ENCODE assay signal across 14 cellular contexts in genomic region chr18:12041561-12041960, GRCh38. TPM values are rescaled to one million over a fixed set of nuclear protein-coding genes. Genes with fewer than 3 reads are reported as not detected.
A peak's percentile ranks its signal among the peaks of the same experiment; 100 is the strongest.
DNase-seq lines count a peak whose midpoint lies in the region; ATAC-seq and TF ChIP-seq lines count a peak whose summit lies in the region.
"Had no signal": no experiment of that assay in that cellular context is flagged by ENCODE, and none has a peak within 500 bp of the region (broad histone marks: within the 10 kb centered on the region; RNA-seq: fewer than 3 reads in every experiment).

No MANE protein-coding gene starts in this region.

- no peak for TF ChIP-seq POLR2A in IMR-90 (IDR thresholded peaks at IDR 0.05; ENCODE audit: low read depth, low read length)

- no peak overlapping the region for H3K23ac ChIP-seq in IMR-90 (ENCODE audit: low read depth, low read length)

- H2BK20ac ChIP-seq in IMR-90 (ENCODE audit: low read depth, low read length): no peak overlapping the region

- peaks cover 6% of the 10 kb centered on the region; the same call in 1 of the 2 replicates for H3K4me1 ChIP-seq in IMR-90 (ENCODE audit: control insufficient read depth, insufficient read depth, low read length)
- H3K4me1 ChIP-seq: uterus had no signal

- no peak overlapping the region for H3K14ac ChIP-seq in IMR-90 (replicated peaks; ENCODE audit: low read depth, low read length)

- H3K4me3 ChIP-seq in IMR-90 (ENCODE audit: insufficient read depth, low read depth, low read length): no peak overlapping the region
- H3K4me3 ChIP-seq: BLaER1, uterus had no signal

- H2AFZ ChIP-seq in IMR-90 (replicated peaks; ENCODE audit: low read length, poor library complexity): no peak overlapping the region

- 0 out of 2 replicates have a peak, but pooled peaks cover 3% of the 10 kb centered on the region for H3K9me1 ChIP-seq in IMR-90 (ENCODE audit: insufficient read depth, low read length)

- H2AK5ac ChIP-seq in IMR-90 (ENCODE audit: low read depth, low read length): no peak overlapping the region

- no peak overlapping the region for H3K4me2 ChIP-seq in IMR-90 (ENCODE audit: low read depth, low read length)
- H3K4me2 ChIP-seq: BLaER1 had no signal

- no peak overlapping the region for H2BK15ac ChIP-seq in IMR-90 (ENCODE audit: low read depth, low read length)

- in situ Hi-C loops in IMR-90 (cut with MboI; ENCODE audit: low sequenced_read_pairs): loop anchor here (5.0 kb wide), 2 partner anchors 99 to 309 kb away; no protein-coding TSS in a partner anchor

- no peak overlapping the region; the same call in 1 of the 2 replicates for H3K27ac ChIP-seq in IMR-90 (ENCODE audit: insufficient read depth, low read length)
- no peak overlapping the region for H3K27ac ChIP-seq in CD4-positive, alpha-beta T cell (ENCODE audit: low read depth, low read length)
- H3K27ac ChIP-seq: BLaER1, uterus had no signal

- TF ChIP-seq RAD21 in IMR-90 (IDR thresholded peaks at IDR 0.05; ENCODE audit: low read length): no peak

- no peaks in the 10 kb centered on the region for H3K27me3 ChIP-seq in IMR-90 (ENCODE audit: control insufficient read depth, insufficient read depth, low read length)
- peaks cover 12% of the 10 kb centered on the region for H3K27me3 ChIP-seq in CD4-positive, alpha-beta T cell (ENCODE audit: control insufficient read depth, insufficient read depth, low read length)
- H3K27me3 ChIP-seq: uterus had no signal

- no peak for DNase-seq in activated CD8-positive, alpha-beta memory T cell treated with anti-CD3 and anti-CD28 coated beads, Interleukin-2, amount 10 ng/mL, durations not matched to agents 7 days and 5 days
- no peak for DNase-seq in activated CD8-positive, alpha-beta memory T cell treated with anti-CD3 and anti-CD28 coated beads for 24 hours
- peak; percentile 93 for DNase-seq in IMR-90
- DNase-seq in chondrocyte (ENCODE audit: low spot score): no peak
- DNase-seq in smooth muscle cell of the brain vasculature (ENCODE audit: low read depth, low spot score): peak; percentile 37
- no peak for DNase-seq in HuH-7 (ENCODE audit: low spot score)
- DNase-seq in CD4-positive, alpha-beta T cell: no peak
- no peak for DNase-seq in NCI-H2196 (lab: John Stamatoyannopoulos, UW; ENCODE audit: unreplicated experiment)
- DNase-seq: H9; NCI-H69; stimulated activated CD4-positive, alpha-beta T cell treated with anti-CD3 and anti-CD28 coated beads, Interleukin-2, amount 100 ng/mL, for 48 hours; uterus had no signal

- no peaks in the 10 kb centered on the region for H3K36me3 ChIP-seq in IMR-90 (ENCODE audit: control insufficient read depth, insufficient read depth, low read length)
- H3K36me3 ChIP-seq: BLaER1, uterus had no signal

- POLR2A ChIA-PET in IMR-90 (lab: Charles Lee; ENCODE audit: unreplicated experiment): no interaction called here
- POLR2A ChIA-PET in CD4-positive, alpha-beta T cell (lab: Charles Lee): no interaction called here

- H2AK9ac ChIP-seq in IMR-90 (replicated peaks; ENCODE audit: low read depth, low read length, poor library complexity): no peak overlapping the region

- WGBS in IMR-90 (ENCODE audit: extremely low coverage in 2 of 2, insufficient read length in 1 of 2), 2 experiments: 0% methylated on average over 2 of the region's 5 CpGs; no CpG with 5 or more reads in 1 of the 2 experiments

- H3K27me3 Mint-ChIP-seq in activated CD8-positive, alpha-beta memory T cell treated with anti-CD3 and anti-CD28 coated beads, Interleukin-2, amount 10 ng/mL, durations not matched to agents 7 days and 5 days: peaks cover 21% of the 10 kb centered on the region
- no peaks in the 10 kb centered on the region for H3K27me3 Mint-ChIP-seq in chondrocyte (ENCODE audit: low read depth)
- peaks cover 40% of the 10 kb centered on the region for H3K27me3 Mint-ChIP-seq in CD4-positive, alpha-beta T cell

- H3K4ac ChIP-seq in IMR-90 (ENCODE audit: low read depth, low read length): no peak overlapping the region

- no peak overlapping the region for H3K18ac ChIP-seq in IMR-90 (ENCODE audit: low read depth, low read length)

- peak; percentile 20 for ATAC-seq in activated CD8-positive, alpha-beta memory T cell treated with anti-CD3 and anti-CD28 coated beads, Interleukin-2, amount 10 ng/mL, durations not matched to agents 7 days and 5 days
- peak; percentile 74 for ATAC-seq in IMR-90 (ENCODE audit: low read depth)
- ATAC-seq in CD4-positive, alpha-beta T cell (ENCODE audit: poor library complexity): no peak
- ATAC-seq: esophagus mucosa had no signal

- intact Hi-C loops in IMR-90 (cut with micrococcal nuclease): loop anchor here (10.0 kb wide), 1 partner anchor 193 kb away; no protein-coding TSS in a partner anchor
- intact Hi-C loops in CD4-positive, alpha-beta T cell (cut with DNase I, micrococcal nuclease): loop anchor here in 1 of 2 experiments (5.0 kb wide), 1 partner anchor 1189 kb away; no protein-coding TSS in a partner anchor

- dilution Hi-C loops in IMR-90 (cut with HindIII; ENCODE audit: low sequenced_read_pairs, unreplicated experiment): no loop called here

- H3K9me3 Mint-ChIP-seq in activated CD8-positive, alpha-beta memory T cell treated with anti-CD3 and anti-CD28 coated beads, Interleukin-2, amount 10 ng/mL, durations not matched to agents 7 days and 5 days (ENCODE audit: low read depth): no peaks in the 10 kb centered on the region
- H3K9me3 Mint-ChIP-seq in chondrocyte (ENCODE audit: low read depth): no peaks in the 10 kb centered on the region
- H3K9me3 Mint-ChIP-seq in CD4-positive, alpha-beta T cell: no peaks in the 10 kb centered on the region
- H3K9me3 Mint-ChIP-seq: H9 had no signal

- no TSS peak for BruUV-seq in IMR-90 (replicated peaks; lab: Mats Ljungman, UMichigan)

- H3K4me1 Mint-ChIP-seq in activated CD8-positive, alpha-beta memory T cell treated with anti-CD3 and anti-CD28 coated beads, Interleukin-2, amount 10 ng/mL, durations not matched to agents 7 days and 5 days: peaks cover 12% of the 10 kb centered on the region
- peaks cover 23% of the 10 kb centered on the region for H3K4me1 Mint-ChIP-seq in chondrocyte (ENCODE audit: low read depth)
- peaks cover 5% of the 10 kb centered on the region for H3K4me1 Mint-ChIP-seq in CD4-positive, alpha-beta T cell (ENCODE audit: low read depth)
- H3K4me1 Mint-ChIP-seq: H9 had no signal

- H4K8ac ChIP-seq in IMR-90 (ENCODE audit: low read depth in 2 of 2, low read length in 2 of 2): peak overlapping the region in 1 of 2 experiments; percentile 13; a peak in 1 of 4 replicates

- H3K79me1 ChIP-seq in IMR-90 (ENCODE audit: low read depth in 1 of 2, low read length in 2 of 2): no peaks in the 10 kb centered on the region

- H4K20me1 ChIP-seq in IMR-90 (ENCODE audit: insufficient read depth, low read length): no peaks in the 10 kb centered on the region; the same call in 1 of the 2 replicates
- H4K20me1 ChIP-seq: BLaER1 had no signal

- H2BK120ac ChIP-seq in IMR-90 (ENCODE audit: low read depth, low read length): no peak overlapping the region

- CTCF ChIA-PET in activated CD8-positive, alpha-beta memory T cell treated with anti-CD3 and anti-CD28 coated beads, Interleukin-2, amount 10 ng/mL, durations not matched to agents 7 days and 5 days (lab: Charles Lee): interaction anchor here (9.9 kb wide), 1 partner anchor 103 kb away, joined by 120 read pairs; no protein-coding TSS in a partner anchor
- CTCF ChIA-PET in IMR-90 (lab: Yijun Ruan, JAX): no interaction called here
- CTCF ChIA-PET in CD4-positive, alpha-beta T cell (lab: Charles Lee): no interaction called here

- no peak overlapping the region for H3K27ac Mint-ChIP-seq in activated CD8-positive, alpha-beta memory T cell treated with anti-CD3 and anti-CD28 coated beads, Interleukin-2, amount 10 ng/mL, durations not matched to agents 7 days and 5 days
- peak overlapping the region; percentile 84 for H3K27ac Mint-ChIP-seq in chondrocyte (ENCODE audit: unreplicated experiment)
- H3K27ac Mint-ChIP-seq in CD4-positive, alpha-beta T cell: no peak overlapping the region
- H3K27ac Mint-ChIP-seq: H9 had no signal

- no peak overlapping the region for H4K5ac ChIP-seq in IMR-90 (ENCODE audit: low read depth, low read length)

- H3K36me3 Mint-ChIP-seq in activated CD8-positive, alpha-beta memory T cell treated with anti-CD3 and anti-CD28 coated beads, Interleukin-2, amount 10 ng/mL, durations not matched to agents 7 days and 5 days: no peaks in the 10 kb centered on the region
- no peaks in the 10 kb centered on the region for H3K36me3 Mint-ChIP-seq in chondrocyte (ENCODE audit: low read depth)
- no peaks in the 10 kb centered on the region for H3K36me3 Mint-ChIP-seq in CD4-positive, alpha-beta T cell (ENCODE audit: low read depth)

- H3K56ac ChIP-seq in IMR-90 (ENCODE audit: extremely low read depth, insufficient read depth, low read length): no peak overlapping the region

- H3K9me3 ChIP-seq in IMR-90 (ENCODE audit: control insufficient read depth, insufficient read depth, low read length): no peaks in the 10 kb centered on the region
- no peaks in the 10 kb centered on the region for H3K9me3 ChIP-seq in CD4-positive, alpha-beta T cell (ENCODE audit: control insufficient read depth, low read length)
- H3K9me3 ChIP-seq: BLaER1, uterus had no signal

- TF ChIP-seq CTCF in IMR-90 (conservative IDR thresholded peaks at IDR 0.05; ENCODE audit: low read depth, low read length): no peak
- TF ChIP-seq CTCF in chondrocyte (IDR thresholded peaks at IDR 0.05): no peak
- no peak for TF ChIP-seq CTCF in CD4-positive, alpha-beta T cell (IDR thresholded peaks at IDR 0.05)

- no peak overlapping the region for H3K4me3 Mint-ChIP-seq in activated CD8-positive, alpha-beta memory T cell treated with anti-CD3 and anti-CD28 coated beads, Interleukin-2, amount 10 ng/mL, durations not matched to agents 7 days and 5 days
- no peak overlapping the region for H3K4me3 Mint-ChIP-seq in chondrocyte (ENCODE audit: unreplicated experiment)
- H3K4me3 Mint-ChIP-seq in CD4-positive, alpha-beta T cell: no peak overlapping the region
- H3K4me3 Mint-ChIP-seq: H9 had no signal

- H4K91ac ChIP-seq in IMR-90 (ENCODE audit: insufficient read depth, low read depth, low read length): no peak overlapping the region

- no peak overlapping the region for H3K9ac ChIP-seq in IMR-90 (ENCODE audit: low read depth, low read length)
- H3K9ac ChIP-seq: BLaER1 had no signal

- H2BK5ac ChIP-seq in IMR-90 (ENCODE audit: low read depth, low read length, poor library complexity, severe bottlenecking): peak overlapping the region; percentile 43

TF ChIP-seq in IMR-90, 13 proteins besides CTCF, POLR2A, EP300 and RAD21 (continues in another document):
- TF ChIP-seq FOS (IDR thresholded peaks at IDR 0.05; ENCODE audit: low read depth, low read length) (peak; percentile 89), BHLHE40 (IDR thresholded peaks at IDR 0.05; ENCODE audit: low read depth, low read length) (peak; percentile 34; the same call in 1 of the 2 replicates), RCOR1 (IDR thresholded peaks at IDR 0.05; ENCODE audit: insufficient replicate concordance, low read length) (peak; percentile 22)

RNA-seq across cellular contexts. Expression of gene ANKRD62, which starts 52.1 kb away (rescaled TPM):
- not detected for total RNA-seq in activated CD8-positive, alpha-beta memory T cell treated with anti-CD3 and anti-CD28 coated beads, Interleukin-2, amount 10 ng/mL, durations not matched to agents 7 days and 5 days
- total RNA-seq in IMR-90 (2012; rRNA removed): not detected in 2 replicates
- polyA plus RNA-seq in IMR-90 (2012; rRNA removed): not detected in 2 replicates
- not detected in 2 replicates for polyA plus RNA-seq in IMR-90 (2012; cell fraction: cytosol; rRNA removed)
- polyA plus RNA-seq in IMR-90 (2012; cell fraction: nucleus; rRNA removed; ENCODE audit: low replicate concordance): not detected in 2 replicates
- not detected in 3 replicates for total RNA-seq in chondrocyte
- total RNA-seq in CD4-positive, alpha-beta T cell: not detected
- total RNA-seq: H9 had no signal

Comparison
In these comparisons a context has a peak if more than half of its experiments do, and no peak if none do; other contexts are left out.
1. DNase-seq: peak in IMR-90 (single experiment) and smooth muscle cell of the brain vasculature (single experiment); none in activated CD8-positive, alpha-beta memory T cell treated with anti-CD3 and anti-CD28 coated beads, Interleukin-2, amount 10 ng/mL, durations not matched to agents 7 days and 5 days (single experiment), activated CD8-positive, alpha-beta memory T cell treated with anti-CD3 and anti-CD28 coated beads for 24 hours (single experiment), chondrocyte (single experiment), HuH-7 (single experiment), CD4-positive, alpha-beta T cell (0 of 10) and NCI-H2196 (single experiment).